In genomic region chr10:77682408-77683087, GRCh38 we compare ENCODE assay signal across 21 cellular contexts. TPM values are rescaled to one million over a fixed set of nuclear protein-coding genes. Genes with fewer than 3 reads are reported as not detected.
DNase-seq lines count a peak whose midpoint lies in the region; ATAC-seq and TF ChIP-seq lines count a peak whose summit lies in the region.
"Had no signal": no experiment of that assay in that cellular context is flagged by ENCODE, and none has a peak within 500 bp of the region (broad histone marks: within the 10 kb centered on the region; RNA-seq: fewer than 3 reads in every experiment).

No MANE protein-coding gene starts in this region.

- peak overlapping the region; percentile 40 for H3K27ac ChIP-seq in 22Rv1
- peak overlapping the region; percentile 47; the same call in 1 of the 2 replicates for H3K27ac ChIP-seq in VCaP
- no peak overlapping the region for H3K27ac ChIP-seq in dorsolateral prefrontal cortex

- H3K27me3 ChIP-seq in dorsolateral prefrontal cortex, result peaks cover 0 to 4% (median 0%) of the 10 kb centered on the region in 45 donors

- no peak for TF ChIP-seq CTCF in 22Rv1 (IDR thresholded peaks at IDR 0.05)
- TF ChIP-seq CTCF in VCaP (conservative IDR thresholded peaks at IDR 0.05), result no peak
- TF ChIP-seq CTCF in dorsolateral prefrontal cortex (IDR thresholded peaks at IDR 0.05 in 54 of 56, conservative IDR thresholded peaks at IDR 0.05 in 2 of 56; ENCODE audit: low read depth in 1 of 56, partially characterized antibody in 56 of 56), result no peak

- no peak overlapping the region for H3K4me3 ChIP-seq in dorsolateral prefrontal cortex

- intact Hi-C loops in dorsolateral prefrontal cortex (cut with DNase I), result no loop called here

- peak; percentile 21 for ATAC-seq in GM19351 (IDR thresholded peaks at IDR 0.05; ENCODE audit: unreplicated experiment)
- ATAC-seq in GM19023 (IDR thresholded peaks at IDR 0.05; ENCODE audit: unreplicated experiment), result no peak
- ATAC-seq: Right ventricle myocardium inferior had no signal

- peak; percentile 48 for DNase-seq in kidney tubule cell (ENCODE audit: low spot score)
- DNase-seq in hypothalamus (lab: John Stamatoyannopoulos, UW), result no peak
- DNase-seq in dorsolateral prefrontal cortex, result no peak
- no peak for DNase-seq in COLO668 (lab: John Stamatoyannopoulos, UW; ENCODE audit: unreplicated experiment)
- DNase-seq: 8988T, Caco-2, DMS153, GF-D8, IMR-90, Karpas-422, NCI-H1048, NCI-H1436, NCI-H2029, NCI-H2171, NCI-H446 treated with DMSO at 0.1 percent for 48 hours had no signal

RNA-seq across cellular contexts. Expression of gene KCNMA1, which starts 44.9 kb away (rescaled TPM):
- total RNA-seq in dorsolateral prefrontal cortex, result 100 to 1,000 TPM; 110 to 286 (median 217) TPM
- total RNA-seq: SK-MEL-5 had no signal

Comparison
In these comparisons a context has a peak if more than half of its experiments do, and no peak if none do; other contexts are left out.
1. H3K27ac ChIP-seq: peak in 22Rv1 (single experiment) and VCaP (single experiment); none in dorsolateral prefrontal cortex (0 of 59).